8 cellular contexts compared by ENCODE assay signal in genomic region chr7:41977165-41977651, GRCh38.
DNase-seq lines count a peak whose midpoint lies in the region; ATAC-seq, FAIRE-seq and TF ChIP-seq lines count a peak whose summit lies in the region.

No MANE protein-coding gene starts in this region.

- intact Hi-C loops in testis (cut with DNase I; ENCODE audit: low total_unique reads), result loop anchor here (10.0 kb wide), 1 partner anchor 858 kb away; no protein-coding TSS in a partner anchor

- DNase-seq in DND-41, result peak; percentile 15
- DNase-seq in astrocyte of the hippocampus (ENCODE audit: low read depth, low spot score), result peak; percentile 77
- DNase-seq in testis, result peak; percentile 43
- no peak for DNase-seq in effector memory CD4-positive, alpha-beta T cell
- no peak for DNase-seq in GM12891 (ENCODE audit: insufficient read length, low spot score)
- DNase-seq in NCI-H1694 treated with DMSO at 0.1 percent for 48 hours (lab: John Stamatoyannopoulos, UW), result no peak

- H3K4me3 ChIP-seq in DND-41 (ENCODE audit: low read depth in 1 of 2, low read length in 2 of 2) (no peak overlapping the region), iPS-18a (ENCODE audit: low read length) (no peak overlapping the region), testis (no peak overlapping the region)
- H3K4me3 ChIP-seq in effector memory CD4-positive, alpha-beta T cell (ENCODE audit: insufficient read depth, low read depth, low read length, poor library complexity, severe bottlenecking), result no peak overlapping the region

- H3K27ac ChIP-seq in DND-41 (ENCODE audit: low read length) (no peak overlapping the region), iPS-18a (ENCODE audit: low read length) (no peak overlapping the region), testis (no peak overlapping the region)
- no peak overlapping the region for H3K27ac ChIP-seq in effector memory CD4-positive, alpha-beta T cell (ENCODE audit: insufficient read depth, low read length, poor library complexity, severe bottlenecking)

- H3K9me3 ChIP-seq in DND-41 (ENCODE audit: insufficient read depth, low read length, severe bottlenecking), result no peaks in the 10 kb centered on the region
- no peaks in the 10 kb centered on the region for H3K9me3 ChIP-seq in iPS-18a (ENCODE audit: control insufficient read depth, low read depth, low read length)
- no peaks in the 10 kb centered on the region for H3K9me3 ChIP-seq in testis
- H3K9me3 ChIP-seq in effector memory CD4-positive, alpha-beta T cell (ENCODE audit: control insufficient read depth, low read length), result no peaks in the 10 kb centered on the region

- no peaks in the 10 kb centered on the region for H3K27me3 ChIP-seq in DND-41 (ENCODE audit: insufficient read depth, low read length, poor library complexity)
- no peaks in the 10 kb centered on the region for H3K27me3 ChIP-seq in iPS-18a (ENCODE audit: control insufficient read depth, insufficient read depth, low read length)
- H3K27me3 ChIP-seq in testis, result no peaks in the 10 kb centered on the region
- H3K27me3 ChIP-seq in effector memory CD4-positive, alpha-beta T cell (replicated peaks; ENCODE audit: control insufficient read depth, insufficient read depth, low read length, poor library complexity, severe bottlenecking), result no peaks in the 10 kb centered on the region

- H3K79me2 ChIP-seq in DND-41 (ENCODE audit: insufficient read depth, low read length), result no peaks in the 10 kb centered on the region

- H3K4me1 ChIP-seq in DND-41 (ENCODE audit: insufficient read depth, low read length) (no peaks in the 10 kb centered on the region), iPS-18a (ENCODE audit: control insufficient read depth, low read depth, low read length) (peaks cover 8% of the 10 kb centered on the region), testis (peaks cover 10% of the 10 kb centered on the region)
- H3K4me1 ChIP-seq in effector memory CD4-positive, alpha-beta T cell (ENCODE audit: control insufficient read depth, insufficient read depth, low read length, poor library complexity, severe bottlenecking), result no peaks in the 10 kb centered on the region

- TF ChIP-seq POLR2A in testis (IDR thresholded peaks at IDR 0.05) (no peak), GM12891 (IDR thresholded peaks at IDR 0.05; ENCODE audit: low read depth, low read length) (no peak)

- H3K4me2 ChIP-seq in DND-41 (ENCODE audit: insufficient read depth, low read length), result no peak overlapping the region

- H3K9ac ChIP-seq in DND-41 (ENCODE audit: low read depth, low read length) (no peak overlapping the region), iPS-18a (ENCODE audit: low read length) (peak overlapping the region; percentile 10)

- H3K36me3 ChIP-seq in DND-41 (ENCODE audit: insufficient read depth, low read length), result peaks cover 41% of the 10 kb centered on the region
- H3K36me3 ChIP-seq in iPS-18a (ENCODE audit: control insufficient read depth, low read depth, low read length), result peaks cover 3% of the 10 kb centered on the region
- no peaks in the 10 kb centered on the region for H3K36me3 ChIP-seq in testis (ENCODE audit: low read depth, missing control alignments)
- no peaks in the 10 kb centered on the region for H3K36me3 ChIP-seq in effector memory CD4-positive, alpha-beta T cell (ENCODE audit: control insufficient read depth, insufficient read depth, low read length)

- no peaks in the 10 kb centered on the region for H4K20me1 ChIP-seq in DND-41 (ENCODE audit: insufficient read depth, low read length)

- peak; percentile 57; the same call in 1 of the 3 replicates for ATAC-seq in DND-41 (ENCODE audit: insufficient read depth, low read depth)

- WGBS in testis, 2 donors, result 70 to 72% methylated on average over 9 of the region's 9 CpGs

- no peak for FAIRE-seq in GM12891 (lab: Jason Lieb, UNC)

- peak; percentile 73 for TF ChIP-seq CTCF in DND-41 (IDR thresholded peaks at IDR 0.05; ENCODE audit: borderline replicate concordance, extremely low read depth, low read length, poor library complexity, severe bottlenecking)
- TF ChIP-seq CTCF in LNCAP (IDR thresholded peaks at IDR 0.05), result peak; percentile 82
- peak; percentile 44 to 58 (median 55) for TF ChIP-seq CTCF in testis (IDR thresholded peaks at IDR 0.05)

- H2AFZ ChIP-seq in DND-41 (ENCODE audit: low read depth, low read length), result no peak overlapping the region

TF ChIP-seq in GM12891, 5 proteins besides CTCF, POLR2A, EP300 and RAD21:
- TF ChIP-seq POLR2AphosphoS5 (IDR thresholded peaks at IDR 0.05; ENCODE audit: low read depth, low read length), result no peak
- TF ChIP-seq SPI1 (IDR thresholded peaks at IDR 0.05; ENCODE audit: low read depth, low read length), result no peak
- TF ChIP-seq POU2F2 (IDR thresholded peaks at IDR 0.05; ENCODE audit: low read depth, low read length), result no peak
- no peak for TF ChIP-seq PAX5 (IDR thresholded peaks at IDR 0.05; ENCODE audit: insufficient read depth, low read length, severe bottlenecking)
- TF ChIP-seq TAF1 (IDR thresholded peaks at IDR 0.05; ENCODE audit: low read depth, low read length), result no peak
TF ChIP-seq in GM12891: peak in this region for 0.

Comparison
In these comparisons a context has a peak if more than half of its experiments do, and no peak if none do; other contexts are left out.
1. DNase-seq: peak in DND-41 (single experiment), astrocyte of the hippocampus (single experiment) and testis (single experiment); none in effector memory CD4-positive, alpha-beta T cell (0 of 3), GM12891 (single experiment) and NCI-H1694 treated with DMSO at 0.1 percent for 48 hours (single experiment).
2. Peak in every context shown above with its lines, with median percentiles within 50 percentile points of each other: CTCF ChIP-seq.